In the genomic region with DNA sequence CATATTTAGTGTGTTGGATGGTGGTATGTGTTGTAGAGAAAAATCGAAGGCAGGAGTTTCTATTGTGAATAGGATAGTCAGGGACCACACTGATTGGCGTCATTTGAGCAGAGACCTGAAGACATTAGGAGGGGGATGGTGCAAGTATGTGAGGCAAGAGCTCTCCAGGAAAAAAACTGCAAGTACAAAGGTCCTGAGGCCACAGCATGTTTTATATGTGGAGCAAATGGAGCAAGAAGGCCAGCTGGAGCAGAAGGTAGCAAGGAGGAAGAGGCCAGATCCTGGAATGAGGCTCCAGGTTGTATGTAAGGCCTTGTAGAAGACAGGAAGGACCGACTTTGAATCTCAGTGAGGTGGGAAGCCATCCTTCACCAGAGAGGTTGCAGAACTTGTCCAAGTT, we compare ENCODE assay signal across 23 cellular contexts. TPM values are rescaled to one million over a fixed set of nuclear protein-coding genes. Genes with fewer than 3 reads are reported as not detected.
DNase-seq lines count a peak whose midpoint lies in the region; ATAC-seq, FAIRE-seq and TF ChIP-seq lines count a peak whose summit lies in the region.
"Had no signal": no experiment of that assay in that cellular context is flagged by ENCODE, and none has a peak within 500 bp of the region (broad histone marks: within the 10 kb centered on the region; RNA-seq: fewer than 3 reads in every experiment).

No MANE protein-coding gene starts in this region.

- peaks cover 25% of the 10 kb centered on the region for H3K4me1 Mint-ChIP-seq in activated CD4-positive, alpha-beta memory T cell treated with anti-CD3 and anti-CD28 coated beads, Interleukin-2, amount 10 ng/mL, durations not matched to agents 7 days and 5 days
- peaks cover 20% of the 10 kb centered on the region for H3K4me1 Mint-ChIP-seq in activated CD4-positive, alpha-beta memory T cell treated with anti-CD3 and anti-CD28 coated beads for 36 hours (ENCODE audit: low read depth)
- H3K4me1 Mint-ChIP-seq in memory B cell: peaks cover 9% of the 10 kb centered on the region

- H3K36me3 Mint-ChIP-seq in activated CD4-positive, alpha-beta memory T cell treated with anti-CD3 and anti-CD28 coated beads, Interleukin-2, amount 10 ng/mL, durations not matched to agents 7 days and 5 days (ENCODE audit: low read depth): peaks cover 30% of the 10 kb centered on the region
- peaks cover 26% of the 10 kb centered on the region for H3K36me3 Mint-ChIP-seq in activated CD4-positive, alpha-beta memory T cell treated with anti-CD3 and anti-CD28 coated beads for 36 hours
- H3K36me3 Mint-ChIP-seq in memory B cell: peaks cover 22% of the 10 kb centered on the region

- no peak for FAIRE-seq in GM12891 (lab: Jason Lieb, UNC)
- FAIRE-seq: pancreas had no signal

- ATAC-seq in RWPE2 (ENCODE audit: low read depth) (no peak), memory B cell (ENCODE audit: low read depth) (no peak)
- ATAC-seq: activated T-cell treated with anti-CD3 and anti-CD28 coated beads, Interleukin-2, amount 50 U/mL, for 4 hours; left colon had no signal

- H3K27me3 ChIP-seq in RWPE2 (ENCODE audit: insufficient read depth, poor library complexity, severe bottlenecking): no peaks in the 10 kb centered on the region
- H3K27me3 ChIP-seq: BLaER1, pancreas had no signal

- peaks cover 38% of the 10 kb centered on the region for H3K36me3 ChIP-seq in RWPE2 (ENCODE audit: low read depth)

- H3K27ac Mint-ChIP-seq in activated CD4-positive, alpha-beta memory T cell treated with anti-CD3 and anti-CD28 coated beads, Interleukin-2, amount 10 ng/mL, durations not matched to agents 7 days and 5 days: peak overlapping the region; percentile 4
- no peak overlapping the region for H3K27ac Mint-ChIP-seq in activated CD4-positive, alpha-beta memory T cell treated with anti-CD3 and anti-CD28 coated beads for 36 hours
- H3K27ac Mint-ChIP-seq in memory B cell: peak overlapping the region; percentile 37

- no peak for TF ChIP-seq POLR2A in GM12891 (IDR thresholded peaks at IDR 0.05; ENCODE audit: low read depth, low read length)

- POLR2A ChIA-PET in activated CD4-positive, alpha-beta memory T cell treated with anti-CD3 and anti-CD28 coated beads, Interleukin-2, amount 10 ng/mL, durations not matched to agents 7 days and 5 days (lab: Charles Lee): interaction anchor here (1.6 kb wide), 1 partner anchor 14 kb away, joined by 3 read pairs; the partner anchor contains the start of gene MICALL1
- POLR2A ChIA-PET in activated CD4-positive, alpha-beta memory T cell treated with anti-CD3 and anti-CD28 coated beads for 36 hours (lab: Charles Lee): interaction anchor here (1.7 kb wide), 1 partner anchor 14 kb away, joined by 6 read pairs; no protein-coding TSS in a partner anchor

- no peak overlapping the region for H3K4me3 ChIP-seq in RWPE2 (ENCODE audit: severe bottlenecking)
- H3K4me3 ChIP-seq: BLaER1, HAP-1, pancreas, skin epidermis had no signal

- H3K4me3 Mint-ChIP-seq in activated CD4-positive, alpha-beta memory T cell treated with anti-CD3 and anti-CD28 coated beads, Interleukin-2, amount 10 ng/mL, durations not matched to agents 7 days and 5 days: no peak overlapping the region
- no peak overlapping the region for H3K4me3 Mint-ChIP-seq in activated CD4-positive, alpha-beta memory T cell treated with anti-CD3 and anti-CD28 coated beads for 36 hours
- no peak overlapping the region for H3K4me3 Mint-ChIP-seq in memory B cell
- H3K4me3 Mint-ChIP-seq: activated T-cell treated with anti-CD3 and anti-CD28 coated beads, Interleukin-2, amount 50 U/mL, for 4 hours had no signal

- no peaks in the 10 kb centered on the region for H3K9me3 Mint-ChIP-seq in activated CD4-positive, alpha-beta memory T cell treated with anti-CD3 and anti-CD28 coated beads, Interleukin-2, amount 10 ng/mL, durations not matched to agents 7 days and 5 days
- H3K9me3 Mint-ChIP-seq in activated CD4-positive, alpha-beta memory T cell treated with anti-CD3 and anti-CD28 coated beads for 36 hours: no peaks in the 10 kb centered on the region
- no peaks in the 10 kb centered on the region for H3K9me3 Mint-ChIP-seq in memory B cell
- H3K9me3 Mint-ChIP-seq: activated T-cell treated with anti-CD3 and anti-CD28 coated beads, Interleukin-2, amount 50 U/mL, for 4 hours had no signal

- CTCF ChIA-PET in activated CD4-positive, alpha-beta memory T cell treated with anti-CD3 and anti-CD28 coated beads, Interleukin-2, amount 10 ng/mL, durations not matched to agents 7 days and 5 days (lab: Charles Lee): interaction anchor here (0.6 to 1.6 kb wide), 2 partner anchors 42 to 55 kb away, joined by 3 to 4 read pairs; no protein-coding TSS in a partner anchor
- CTCF ChIA-PET in activated CD4-positive, alpha-beta memory T cell treated with anti-CD3 and anti-CD28 coated beads for 36 hours (lab: Charles Lee): no interaction called here

- H3K4me1 ChIP-seq in RWPE2 (ENCODE audit: insufficient read depth, poor library complexity, severe bottlenecking): peaks cover 34% of the 10 kb centered on the region

- H3K27ac ChIP-seq in RWPE2 (ENCODE audit: poor library complexity, severe bottlenecking) (peak overlapping the region; percentile 98), temporal lobe (ENCODE audit: low read depth, low read length) (peak overlapping the region; percentile 99)
- H3K27ac ChIP-seq: BLaER1 had no signal

- no peaks in the 10 kb centered on the region for H3K9me3 ChIP-seq in RWPE2 (ENCODE audit: severe bottlenecking)
- H3K9me3 ChIP-seq: BLaER1, HAP-1, pancreas had no signal

- no peak for TF ChIP-seq CTCF in RWPE2 (IDR thresholded peaks at IDR 0.05; ENCODE audit: poor library complexity, severe bottlenecking)

- DNase-seq in activated CD4-positive, alpha-beta memory T cell treated with anti-CD3 and anti-CD28 coated beads, Interleukin-2, amount 10 ng/mL, durations not matched to agents 7 days and 5 days: no peak
- no peak for DNase-seq in activated CD4-positive, alpha-beta memory T cell treated with anti-CD3 and anti-CD28 coated beads for 36 hours
- DNase-seq in RWPE2 (ENCODE audit: low spot score) (no peak), memory B cell (ENCODE audit: low spot score in 2 of 2) (no peak), GM12891 (ENCODE audit: insufficient read length, low spot score) (no peak), EL (no peak)
- no peak for DNase-seq in stimulated activated CD4-positive, alpha-beta T cell treated with anti-CD3 and anti-CD28 coated beads, Interleukin-2, amount 100 ng/mL, for 24 hours
- DNase-seq: activated CD4-positive, alpha-beta T cell treated with anti-CD3 and anti-CD28 coated beads, Interleukin-2, amount 50 U/mL, for 1 hour; activated T-cell treated with anti-CD3 and anti-CD28 coated beads, Interleukin-2, amount 50 U/mL, for 4 hours; central memory CD4-positive, alpha-beta T cell; DMS53; effector memory CD4-positive, alpha-beta T cell; Karpas-422; left colon; NCI-H1092 treated with DMSO at 0.1 percent for 48 hours; NCI-H2171; NCI-H69; stimulated activated CD4-positive, alpha-beta T cell treated with anti-CD3 and anti-CD28 coated beads, Interleukin-4, amount 100 ng/mL, for 24 hours had no signal

- intact Hi-C loops in activated CD4-positive, alpha-beta memory T cell treated with anti-CD3 and anti-CD28 coated beads for 36 hours (cut with micrococcal nuclease): no loop called here

- no peaks in the 10 kb centered on the region for H3K27me3 Mint-ChIP-seq in activated CD4-positive, alpha-beta memory T cell treated with anti-CD3 and anti-CD28 coated beads, Interleukin-2, amount 10 ng/mL, durations not matched to agents 7 days and 5 days
- H3K27me3 Mint-ChIP-seq in activated CD4-positive, alpha-beta memory T cell treated with anti-CD3 and anti-CD28 coated beads for 36 hours: no peaks in the 10 kb centered on the region
- no peaks in the 10 kb centered on the region for H3K27me3 Mint-ChIP-seq in memory B cell

TF ChIP-seq in GM12891, 5 proteins besides CTCF, POLR2A, EP300 and RAD21:
- no peak for TF ChIP-seq SPI1 (IDR thresholded peaks at IDR 0.05; ENCODE audit: low read depth, low read length)
- no peak for TF ChIP-seq PAX5 (IDR thresholded peaks at IDR 0.05; ENCODE audit: insufficient read depth, low read length, severe bottlenecking)
- no peak for TF ChIP-seq POLR2AphosphoS5 (IDR thresholded peaks at IDR 0.05; ENCODE audit: low read depth, low read length)

RNA-seq across cellular contexts. Expression of gene MICALL1, which starts 14.2 kb away (rescaled TPM):
- 10 to 100 TPM; 21.8 to 24.1 TPM for total RNA-seq in activated CD4-positive, alpha-beta memory T cell treated with anti-CD3 and anti-CD28 coated beads, Interleukin-2, amount 10 ng/mL, durations not matched to agents 7 days and 5 days
- 10 to 100 TPM; 18.4 to 19.1 TPM for total RNA-seq in activated CD4-positive, alpha-beta memory T cell treated with anti-CD3 and anti-CD28 coated beads for 36 hours
- total RNA-seq in temporal lobe: 21.4 TPM
- 6.9 TPM for polyA plus RNA-seq in GM12891 (2012; ENCODE audit: low read depth, missing spikeins)

RNA-seq across cellular contexts. Expression of gene EIF3L, which starts 42.7 kb away (rescaled TPM):
- 100 to 1,000 TPM; 331 to 348 TPM for total RNA-seq in activated CD4-positive, alpha-beta memory T cell treated with anti-CD3 and anti-CD28 coated beads, Interleukin-2, amount 10 ng/mL, durations not matched to agents 7 days and 5 days
- total RNA-seq in activated CD4-positive, alpha-beta memory T cell treated with anti-CD3 and anti-CD28 coated beads for 36 hours: 100 to 1,000 TPM; 656 to 664 TPM
- 467 TPM for total RNA-seq in temporal lobe
- polyA plus RNA-seq in GM12891 (2012; ENCODE audit: low read depth, missing spikeins): 1,013 TPM

RNA-seq across cellular contexts. Expression of gene ANKRD54, which starts 47.8 kb away (rescaled TPM):
- 10 to 100 TPM; 22.1 TPM for total RNA-seq in activated CD4-positive, alpha-beta memory T cell treated with anti-CD3 and anti-CD28 coated beads, Interleukin-2, amount 10 ng/mL, durations not matched to agents 7 days and 5 days
- total RNA-seq in activated CD4-positive, alpha-beta memory T cell treated with anti-CD3 and anti-CD28 coated beads for 36 hours: 10 to 100 TPM; 16.9 to 17.5 TPM
- total RNA-seq in temporal lobe: 16.0 TPM
- polyA plus RNA-seq in GM12891 (2012; ENCODE audit: low read depth, missing spikeins): 9.2 TPM
